Comparison of ENCODE assay signal across 1 cellular context in the genomic region with DNA sequence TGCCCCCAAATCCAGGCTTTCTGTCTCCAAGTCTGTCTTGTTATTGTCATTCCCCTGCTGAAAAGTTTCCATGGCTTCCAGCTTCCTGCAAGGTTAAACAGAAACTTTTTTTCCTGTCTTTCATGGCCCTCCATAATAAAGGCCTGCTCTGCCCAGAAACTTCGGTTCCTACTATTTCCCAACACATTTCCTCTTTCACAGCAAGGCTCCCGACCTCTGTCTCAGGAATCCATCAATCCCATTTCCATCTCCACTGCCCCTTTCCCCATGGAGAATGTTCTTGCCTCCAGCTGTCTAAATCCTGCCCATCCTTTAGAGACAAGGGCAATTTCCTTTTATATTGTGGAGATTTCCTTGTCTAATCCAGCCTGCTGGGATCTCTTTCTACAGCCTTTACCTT.
TF ChIP-seq lines count a peak whose summit lies in the region.

No MANE protein-coding gene starts in this region.

TF ChIP-seq in GM23338, 12 proteins besides CTCF, POLR2A, EP300 and RAD21 (continued from another document):
- no peak for TF ChIP-seq ZNF462 (CRISPR knock-in tag; IDR thresholded peaks at IDR 0.05)
- no peak for TF ChIP-seq STAT1 (IDR thresholded peaks at IDR 0.05; ENCODE audit: unreplicated experiment)
- no peak for TF ChIP-seq ZNF114 (CRISPR knock-in tag; IDR thresholded peaks at IDR 0.05)
- no peak for TF ChIP-seq NANOG (IDR thresholded peaks at IDR 0.05; ENCODE audit: borderline replicate concordance)
- TF ChIP-seq JUNB (IDR thresholded peaks at IDR 0.05; ENCODE audit: unreplicated experiment) = no peak
- no peak for TF ChIP-seq EZH2phosphoT487 (IDR thresholded peaks at IDR 0.05; ENCODE audit: unreplicated experiment)
- TF ChIP-seq CREB1 (CRISPR knock-in tag; IDR thresholded peaks at IDR 0.05; ENCODE audit: low read depth) = no peak
- no peak for TF ChIP-seq ZNF331 (CRISPR knock-in tag; IDR thresholded peaks at IDR 0.05; ENCODE audit: low read depth)
- TF ChIP-seq POLR2AphosphoS5 (IDR thresholded peaks at IDR 0.05; ENCODE audit: low read depth) = no peak
- TF ChIP-seq ETS1 (IDR thresholded peaks at IDR 0.05) = no peak
- no peak for TF ChIP-seq EZH2 (IDR thresholded peaks at IDR 0.05; ENCODE audit: low read depth, unreplicated experiment)
